ENCODE assay signal across 11 cellular contexts in the genomic region with DNA sequence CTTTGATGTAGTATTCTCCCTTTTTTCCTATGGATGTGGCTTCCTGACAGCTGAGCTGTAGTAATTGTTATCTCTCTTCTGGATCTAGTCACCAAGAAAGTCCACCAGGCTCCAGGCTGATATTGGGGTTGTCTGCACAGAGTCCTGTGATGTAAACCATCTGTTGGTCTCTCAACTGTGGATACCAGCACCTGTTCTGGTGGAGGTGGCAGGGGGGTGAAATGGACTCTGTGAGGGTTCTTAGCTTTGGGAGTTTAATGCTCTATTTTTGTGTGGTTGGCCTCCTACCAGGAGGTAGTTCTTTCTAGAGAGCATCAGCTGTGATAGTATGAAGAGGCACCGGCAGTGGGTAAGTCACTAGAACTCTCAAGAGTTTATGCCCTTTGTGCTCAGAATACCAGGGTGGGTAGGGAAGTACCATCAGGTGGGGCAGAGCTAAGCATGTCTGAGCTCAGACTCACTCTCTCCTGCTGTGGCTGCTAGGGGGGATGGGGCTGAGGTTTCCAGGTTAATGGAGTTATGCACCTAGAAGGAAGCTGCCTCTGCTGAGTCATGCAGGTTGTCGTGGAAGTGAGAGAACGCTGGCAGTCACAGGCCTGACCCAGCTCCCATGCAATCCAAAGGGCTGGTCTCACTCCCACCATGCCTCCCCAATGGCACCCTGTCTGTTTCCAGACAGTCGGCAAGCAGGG. TPM values are rescaled to one million over a fixed set of nuclear protein-coding genes. Genes with fewer than 3 reads are reported as not detected.
A peak's percentile ranks its signal among the peaks of the same experiment; 100 is the strongest.
DNase-seq lines count a peak whose midpoint lies in the region; ATAC-seq, FAIRE-seq and TF ChIP-seq lines count a peak whose summit lies in the region.
"Had no signal": no experiment of that assay in that cellular context is flagged by ENCODE, and none has a peak within 500 bp of the region (broad histone marks: within the 10 kb centered on the region; RNA-seq: fewer than 3 reads in every experiment).

No MANE protein-coding gene starts in this region.

- no peak for DNase-seq in Right ventricle myocardium superior
- no peak for DNase-seq in cardiac septum (ENCODE audit: low spot score)
- peak; percentile 91 for DNase-seq in SW480 (ENCODE audit: low spot score)
- peak; percentile 88 for DNase-seq in kidney epithelial cell (ENCODE audit: low read depth)
- peak; percentile 67 for DNase-seq in urothelium cell line (ENCODE audit: low spot score)
- no peak for DNase-seq in SHP77 treated with DMSO at 0.1 percent for 48 hours (lab: John Stamatoyannopoulos, UW)
- no peak for DNase-seq in amygdala (lab: John Stamatoyannopoulos, UW)
- DNase-seq: activated T-cell treated with anti-CD3 and anti-CD28 coated beads, Interleukin-2, amount 50 U/mL, for 48 hours; NCI-H1436 had no signal

- no peak overlapping the region for H3K4me3 ChIP-seq in kidney epithelial cell (ENCODE audit: low read depth, low read length)

- ATAC-seq in Right ventricle myocardium superior (ENCODE audit: poor library complexity) = peak; percentile 18
- ATAC-seq in GM19463 (IDR thresholded peaks at IDR 0.05; ENCODE audit: unreplicated experiment) = no peak

- no peak for TF ChIP-seq CTCF in kidney epithelial cell (IDR thresholded peaks at IDR 0.05; ENCODE audit: insufficient read depth, low read length, poor library complexity, severe bottlenecking)

- FAIRE-seq in urothelium cell line (lab: Jason Lieb, UNC) = peak; percentile 94

- intact Hi-C loops in Right ventricle myocardium superior (cut with DNase I) = no loop called here
- intact Hi-C loops in cardiac septum (cut with DNase I) = loop anchor here (10.0 kb wide), 1 partner anchor 117 kb away; the partner anchor contains the start of gene TAS2R10

- H3K36me3 ChIP-seq in kidney epithelial cell (ENCODE audit: control insufficient read depth, insufficient read depth, low read length) = no peaks in the 10 kb centered on the region

- H3K27me3 ChIP-seq in kidney epithelial cell (ENCODE audit: control insufficient read depth, insufficient read depth, low read length) = no peaks in the 10 kb centered on the region

RNA-seq across cellular contexts. Expression of gene TAS2R14, which starts 3.0 kb away (rescaled TPM):
- total RNA-seq in Right ventricle myocardium superior = 0.75 TPM
- total RNA-seq in cardiac septum = 1.3 TPM
- 2.5 and 3.1 TPM in 2 replicates for total RNA-seq in kidney epithelial cell

RNA-seq across cellular contexts. Expression of gene PRH2, which starts 13.0 kb away (rescaled TPM):
- total RNA-seq in Right ventricle myocardium superior (not detected), cardiac septum (not detected), kidney epithelial cell (not detected in 2 replicates)
- total RNA-seq: glomerular endothelial cell had no signal

RNA-seq across cellular contexts. Expression of gene TAS2R13, which starts 32.7 kb away (rescaled TPM):
- total RNA-seq in Right ventricle myocardium superior (0.27 TPM), cardiac septum (1.0 TPM), kidney epithelial cell (0.21 and 0.89 TPM in 2 replicates)

RNA-seq across cellular contexts. Expression of gene TAS2R50, which starts 44.6 kb away (rescaled TPM):
- total RNA-seq in Right ventricle myocardium superior (0.22 TPM), cardiac septum (0.97 TPM), kidney epithelial cell (0.41 and 0.96 TPM in 2 replicates)

RNA-seq across cellular contexts. Expression of gene TAS2R20, which starts 56.0 kb away (rescaled TPM):
- total RNA-seq in Right ventricle myocardium superior (0.43 TPM), cardiac septum (1.3 TPM), kidney epithelial cell (0.41 and 1.0 TPM in 2 replicates)

Comparison
In these comparisons a context has a peak if more than half of its experiments do, and no peak if none do; other contexts are left out.
1. DNase-seq: peak in SW480 (single experiment), kidney epithelial cell (single experiment) and urothelium cell line (single experiment); none in Right ventricle myocardium superior (single experiment), cardiac septum (single experiment), SHP77 treated with DMSO at 0.1 percent for 48 hours (single experiment) and amygdala (0 of 56).